Comparison of ENCODE assay signal across 9 cellular contexts in genomic region chr1:42955311-42956063, GRCh38.
DNase-seq lines count a peak whose midpoint lies in the region; ATAC-seq and TF ChIP-seq lines count a peak whose summit lies in the region.
"Had no signal": no experiment of that assay in that cellular context is flagged by ENCODE, and none has a peak within 500 bp of the region (broad histone marks: within the 10 kb centered on the region; RNA-seq: fewer than 3 reads in every experiment).

No MANE protein-coding gene starts in this region.

- no peak for ATAC-seq in GM18519 (IDR thresholded peaks at IDR 0.05; ENCODE audit: low FRiP score, unreplicated experiment)
- no peak for ATAC-seq in HG02884 (IDR thresholded peaks at IDR 0.05; ENCODE audit: unreplicated experiment)
- ATAC-seq: esophagus mucosa had no signal

- no peaks in the 10 kb centered on the region for H4K20me1 ChIP-seq in OCI-LY1 (ENCODE audit: insufficient read depth, low read length)

- peaks cover 57% of the 10 kb centered on the region for H3K36me3 ChIP-seq in OCI-LY1 (ENCODE audit: insufficient read depth, low read length)
- no peaks in the 10 kb centered on the region for H3K36me3 ChIP-seq in effector memory CD4-positive, alpha-beta T cell (ENCODE audit: control insufficient read depth, insufficient read depth, low read length)

- H3K4me2 ChIP-seq in OCI-LY1 (ENCODE audit: low read length) = peak overlapping the region; percentile 74

- peaks cover 76% of the 10 kb centered on the region for H3K4me1 ChIP-seq in OCI-LY1 (ENCODE audit: insufficient read depth, low read length, severe bottlenecking)
- peaks cover 46% of the 10 kb centered on the region for H3K4me1 ChIP-seq in effector memory CD4-positive, alpha-beta T cell (ENCODE audit: control insufficient read depth, insufficient read depth, low read length, poor library complexity, severe bottlenecking)

- H3K9me2 ChIP-seq in OCI-LY1 (ENCODE audit: low read depth, low read length) = no peaks in the 10 kb centered on the region

- peak overlapping the region; percentile 47 for H3K9ac ChIP-seq in OCI-LY1 (ENCODE audit: low read length)

- H3K4me3 ChIP-seq in GM12865 (ENCODE audit: low read depth, low read length) (peak overlapping the region; percentile 92), OCI-LY1 (ENCODE audit: low read depth, low read length, poor library complexity, severe bottlenecking) (peak overlapping the region; percentile 79), skeletal muscle cell (ENCODE audit: low read depth, low read length) (peak overlapping the region; percentile 88)
- H3K4me3 ChIP-seq in effector memory CD4-positive, alpha-beta T cell (ENCODE audit: insufficient read depth, low read depth, low read length, poor library complexity, severe bottlenecking) = no peak overlapping the region

- H3K27me3 ChIP-seq in OCI-LY1 (ENCODE audit: insufficient read depth, low read length) = no peaks in the 10 kb centered on the region
- H3K27me3 ChIP-seq in effector memory CD4-positive, alpha-beta T cell (replicated peaks; ENCODE audit: control insufficient read depth, insufficient read depth, low read length, poor library complexity, severe bottlenecking) = no peaks in the 10 kb centered on the region

- DNase-seq in GM12865 (ENCODE audit: low read depth) (no peak), skeletal muscle cell (ENCODE audit: low read depth) (no peak), UCSD-AML1 (lab: John Stamatoyannopoulos, UW; ENCODE audit: unreplicated experiment) (no peak)
- DNase-seq in effector memory CD4-positive, alpha-beta T cell = no peak
- DNase-seq: T-helper 9 cell had no signal

- no peaks in the 10 kb centered on the region for H3F3A ChIP-seq in OCI-LY1 (ENCODE audit: insufficient read depth, low read length)

- H3K79me2 ChIP-seq in OCI-LY1 (ENCODE audit: insufficient read depth, low read length) = peaks cover 69% of the 10 kb centered on the region

- H3K27ac ChIP-seq in OCI-LY1 (ENCODE audit: low read depth, low read length, poor library complexity, severe bottlenecking) = peak overlapping the region; percentile 96
- peak overlapping the region; percentile 31 for H3K27ac ChIP-seq in effector memory CD4-positive, alpha-beta T cell (ENCODE audit: insufficient read depth, low read length, poor library complexity, severe bottlenecking)

- H2AFZ ChIP-seq in OCI-LY1 (ENCODE audit: low read length) = no peak overlapping the region

- TF ChIP-seq CTCF in GM12865 (IDR thresholded peaks at IDR 0.05; ENCODE audit: insufficient read depth, low read depth, low read length, missing control alignments) = no peak
- no peak for TF ChIP-seq CTCF in OCI-LY1 (IDR thresholded peaks at IDR 0.05; ENCODE audit: low read length)

- no peaks in the 10 kb centered on the region for H3K9me3 ChIP-seq in OCI-LY1 (ENCODE audit: low read length)
- no peaks in the 10 kb centered on the region for H3K9me3 ChIP-seq in effector memory CD4-positive, alpha-beta T cell (ENCODE audit: control insufficient read depth, low read length)
